14 cellular contexts compared by ENCODE assay signal in genomic region chr22:20881231-20881630, GRCh38.
"Had no signal": no experiment of that assay in that cellular context is flagged by ENCODE, and none has a peak within 500 bp of the region (broad histone marks: within the 10 kb centered on the region; RNA-seq: fewer than 3 reads in every experiment).

No MANE protein-coding gene starts in this region.

- H3K9me3 ChIP-seq: heart left ventricle, thoracic aorta had no signal

- H3K4me1 Mint-ChIP-seq: T-cell had no signal

- H3K4me3 Mint-ChIP-seq: stimulated activated naive CD8-positive, alpha-beta T cell treated with anti-CD3 and anti-CD28 coated beads, Interleukin-15, Interleukin-2, amounts not matched to agents 100 ng/mL and 50 ng/mL, for 24 hours; T-cell had no signal

- ATAC-seq: activated naive CD4-positive, alpha-beta T cell treated with anti-CD3 and anti-CD28 coated beads, Interleukin-2, amount 50 U/mL, for 72 hours; heart left ventricle; T-cell had no signal

- DNase-seq: activated CD4-positive, alpha-beta T cell treated with anti-CD3 and anti-CD28 coated beads for 48 hours; activated CD8-positive, alpha-beta memory T cell treated with anti-CD3 and anti-CD28 coated beads for 24 hours; activated T-cell treated with anti-CD3 and anti-CD28 coated beads for 4 hours; amygdala; foreskin melanocyte; heart left ventricle; stimulated activated CD4-positive, alpha-beta T cell treated with anti-CD3 and anti-CD28 coated beads, Interleukin-4, amount 100 ng/mL, for 1 hour; stimulated activated CD8-positive, alpha-beta memory T cell treated with anti-CD3 and anti-CD28 coated beads, Interleukin-4, amount 100 ng/mL, for 48 hours; T-cell; T1000; WERI-Rb-1 had no signal

- H3K36me3 Mint-ChIP-seq: activated naive CD4-positive, alpha-beta T cell treated with anti-CD3 and anti-CD28 coated beads, Interleukin-2, amount 50 U/mL, for 72 hours had no signal

- H3K27me3 Mint-ChIP-seq: stimulated activated naive CD8-positive, alpha-beta T cell treated with anti-CD3 and anti-CD28 coated beads, Interleukin-15, Interleukin-2, amounts not matched to agents 100 ng/mL and 50 ng/mL, for 24 hours; T-cell had no signal

- H3K4me3 ChIP-seq: heart left ventricle, thoracic aorta had no signal

- H3K27ac ChIP-seq: heart left ventricle, thoracic aorta, WERI-Rb-1 had no signal

- H3K27me3 ChIP-seq: heart left ventricle had no signal

- H3K9me3 Mint-ChIP-seq: activated naive CD4-positive, alpha-beta T cell treated with anti-CD3 and anti-CD28 coated beads, Interleukin-2, amount 50 U/mL, for 72 hours; stimulated activated naive CD8-positive, alpha-beta T cell treated with anti-CD3 and anti-CD28 coated beads, Interleukin-15, Interleukin-2, amounts not matched to agents 100 ng/mL and 50 ng/mL, for 24 hours; T-cell had no signal
